ENCODE assay signal across 2 cellular contexts in the genomic region with DNA sequence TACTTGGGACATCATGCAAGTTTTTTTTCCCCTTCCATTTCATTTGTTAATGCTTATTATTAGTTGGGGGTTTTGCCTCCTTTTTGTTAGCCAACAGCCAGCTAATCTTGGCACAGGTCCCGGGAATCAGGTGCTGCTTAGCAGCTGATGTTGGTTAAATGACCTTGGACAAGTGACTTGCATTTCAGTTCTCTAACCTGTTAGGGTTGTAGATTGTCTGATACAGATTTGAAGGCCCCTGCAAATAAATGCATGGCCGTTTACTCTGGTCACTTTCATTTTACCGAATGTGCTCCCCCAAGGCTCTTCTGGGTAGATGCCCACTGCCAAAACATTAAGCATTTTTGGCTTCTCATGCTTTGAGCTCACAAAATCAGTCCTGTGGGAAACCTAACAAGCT.
TF ChIP-seq lines count a peak whose summit lies in the region.

No MANE protein-coding gene starts in this region.

TF ChIP-seq in HEK293, 187 proteins besides CTCF, POLR2A, EP300 and RAD21 (continued from another document):
- TF ChIP-seq, protein P1, sequence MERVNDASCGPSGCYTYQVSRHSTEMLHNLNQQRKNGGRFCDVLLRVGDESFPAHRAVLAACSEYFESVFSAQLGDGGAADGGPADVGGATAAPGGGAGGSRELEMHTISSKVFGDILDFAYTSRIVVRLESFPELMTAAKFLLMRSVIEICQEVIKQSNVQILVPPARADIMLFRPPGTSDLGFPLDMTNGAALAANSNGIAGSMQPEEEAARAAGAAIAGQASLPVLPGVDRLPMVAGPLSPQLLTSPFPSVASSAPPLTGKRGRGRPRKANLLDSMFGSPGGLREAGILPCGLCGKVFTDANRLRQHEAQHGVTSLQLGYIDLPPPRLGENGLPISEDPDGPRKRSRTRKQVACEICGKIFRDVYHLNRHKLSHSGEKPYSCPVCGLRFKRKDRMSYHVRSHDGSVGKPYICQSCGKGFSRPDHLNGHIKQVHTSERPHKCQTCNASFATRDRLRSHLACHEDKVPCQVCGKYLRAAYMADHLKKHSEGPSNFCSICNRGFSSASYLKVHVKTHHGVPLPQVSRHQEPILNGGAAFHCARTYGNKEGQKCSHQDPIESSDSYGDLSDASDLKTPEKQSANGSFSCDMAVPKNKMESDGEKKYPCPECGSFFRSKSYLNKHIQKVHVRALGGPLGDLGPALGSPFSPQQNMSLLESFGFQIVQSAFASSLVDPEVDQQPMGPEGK (tag by site-specific recombination; IDR thresholded peaks at IDR 0.05): 0 out of 2 replicates have a peak, but pooled peaks have one; percentile 11
- TF ChIP-seq ZNF157 (tag by site-specific recombination; IDR thresholded peaks at IDR 0.05): no peak
- TF ChIP-seq ZXDB (tag by site-specific recombination; IDR thresholded peaks at IDR 0.05): no peak

TF ChIP-seq in HepG2, 621 proteins besides CTCF, POLR2A, EP300 and RAD21 (continued from another document and continues in another):
- TF ChIP-seq, protein P2, sequence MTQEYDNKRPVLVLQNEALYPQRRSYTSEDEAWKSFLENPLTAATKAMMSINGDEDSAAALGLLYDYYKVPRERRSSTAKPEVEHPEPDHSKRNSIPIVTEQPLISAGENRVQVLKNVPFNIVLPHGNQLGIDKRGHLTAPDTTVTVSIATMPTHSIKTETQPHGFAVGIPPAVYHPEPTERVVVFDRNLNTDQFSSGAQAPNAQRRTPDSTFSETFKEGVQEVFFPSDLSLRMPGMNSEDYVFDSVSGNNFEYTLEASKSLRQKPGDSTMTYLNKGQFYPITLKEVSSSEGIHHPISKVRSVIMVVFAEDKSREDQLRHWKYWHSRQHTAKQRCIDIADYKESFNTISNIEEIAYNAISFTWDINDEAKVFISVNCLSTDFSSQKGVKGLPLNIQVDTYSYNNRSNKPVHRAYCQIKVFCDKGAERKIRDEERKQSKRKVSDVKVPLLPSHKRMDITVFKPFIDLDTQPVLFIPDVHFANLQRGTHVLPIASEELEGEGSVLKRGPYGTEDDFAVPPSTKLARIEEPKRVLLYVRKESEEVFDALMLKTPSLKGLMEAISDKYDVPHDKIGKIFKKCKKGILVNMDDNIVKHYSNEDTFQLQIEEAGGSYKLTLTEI (CRISPR knock-in tag; conservative IDR thresholded peaks at IDR 0.05): no peak
- TF ChIP-seq ZNF225 (CRISPR knock-in tag; IDR thresholded peaks at IDR 0.05) (no peak), ARNTL (CRISPR knock-in tag; IDR thresholded peaks at IDR 0.05) (no peak), RARG (CRISPR knock-in tag; IDR thresholded peaks at IDR 0.05; ENCODE audit: low read depth) (no peak), ZNF83 (CRISPR knock-in tag; IDR thresholded peaks at IDR 0.05; ENCODE audit: borderline replicate concordance) (no peak), XRCC5 (optimal IDR thresholded peaks at IDR 0.05; ENCODE audit: low read length) (no peak), ZNF589 (CRISPR knock-in tag; conservative IDR thresholded peaks at IDR 0.05) (no peak), GZF1 (CRISPR knock-in tag; IDR thresholded peaks at IDR 0.05) (no peak), ZNF557 (CRISPR knock-in tag; IDR thresholded peaks at IDR 0.05) (no peak), LCORL (IDR thresholded peaks at IDR 0.05) (no peak), LCORL (CRISPR knock-in tag; IDR thresholded peaks at IDR 0.05) (no peak), TAF15 (IDR thresholded peaks at IDR 0.05; ENCODE audit: low read depth, low read length, poor library complexity, severe bottlenecking) (no peak), ZNF3 (CRISPR knock-in tag; IDR thresholded peaks at IDR 0.05) (no peak), PHF20 (CRISPR knock-in tag; IDR thresholded peaks at IDR 0.05) (no peak), ZNF788 (CRISPR knock-in tag; IDR thresholded peaks at IDR 0.05; ENCODE audit: borderline replicate concordance) (no peak), ZNF333 (CRISPR knock-in tag; IDR thresholded peaks at IDR 0.05; ENCODE audit: borderline replicate concordance) (no peak), NCOA5 (CRISPR knock-in tag; IDR thresholded peaks at IDR 0.05) (no peak), MEIS1 (CRISPR knock-in tag; IDR thresholded peaks at IDR 0.05; ENCODE audit: borderline replicate concordance) (0 out of 2 replicates have a peak, but pooled peaks have one; percentile 58), KLF12 (CRISPR knock-in tag; IDR thresholded peaks at IDR 0.05; ENCODE audit: borderline replicate concordance) (no peak), NBN (conservative IDR thresholded peaks at IDR 0.05) (no peak), TCF7 (IDR thresholded peaks at IDR 0.05; ENCODE audit: low read depth) (peak; percentile 14; the same call in 1 of the 2 replicates), CBX5 (CRISPR knock-in tag; IDR thresholded peaks at IDR 0.05; ENCODE audit: borderline replicate concordance) (no peak), NCOA1 (CRISPR knock-in tag; IDR thresholded peaks at IDR 0.05) (no peak), JDP2 (CRISPR knock-in tag; IDR thresholded peaks at IDR 0.05; ENCODE audit: borderline replicate concordance) (no peak), HOXA7 (CRISPR knock-in tag; IDR thresholded peaks at IDR 0.05) (no peak), NONO (IDR thresholded peaks at IDR 0.05) (no peak), NONO (CRISPR knock-in tag; conservative IDR thresholded peaks at IDR 0.05) (no peak), ZNF256 (CRISPR knock-in tag; conservative IDR thresholded peaks at IDR 0.05) (no peak), ZNF484 (CRISPR knock-in tag; IDR thresholded peaks at IDR 0.05; ENCODE audit: borderline replicate concordance, low read depth) (no peak), MIXL1 (CRISPR knock-in tag; IDR thresholded peaks at IDR 0.05) (0 out of 2 replicates have a peak, but pooled peaks have one; percentile 45), REL (CRISPR knock-in tag; conservative IDR thresholded peaks at IDR 0.05) (no peak), MYC (CRISPR knock-in tag; IDR thresholded peaks at IDR 0.05; ENCODE audit: borderline replicate concordance) (no peak)
- TF ChIP-seq, protein P3, sequence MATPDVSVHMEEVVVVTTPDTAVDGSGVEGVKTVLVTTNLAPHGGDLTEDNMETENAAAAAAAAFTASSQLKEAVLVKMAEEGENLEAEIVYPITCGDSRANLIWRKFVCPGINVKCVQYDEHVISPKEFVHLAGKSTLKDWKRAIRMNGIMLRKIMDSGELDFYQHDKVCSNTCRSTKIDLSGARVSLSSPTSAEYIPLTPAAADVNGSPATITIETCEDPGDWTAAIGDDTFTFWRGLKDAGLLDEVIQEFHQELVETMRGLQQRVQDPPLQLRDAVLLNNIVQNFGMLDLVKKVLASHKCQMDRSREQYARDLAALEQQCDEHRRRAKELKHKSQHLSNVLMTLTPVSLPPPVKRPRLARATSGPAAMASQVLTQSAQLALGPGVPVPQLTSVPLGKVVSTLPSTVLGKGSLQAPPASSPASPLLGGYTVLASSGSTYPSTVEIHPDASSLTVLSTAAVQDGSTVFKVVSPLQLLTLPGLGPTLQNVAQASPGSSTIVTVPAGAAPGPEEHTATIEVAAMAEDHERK (CRISPR knock-in tag; IDR thresholded peaks at IDR 0.05; ENCODE audit: low read depth): no peak
- TF ChIP-seq, protein P4, sequence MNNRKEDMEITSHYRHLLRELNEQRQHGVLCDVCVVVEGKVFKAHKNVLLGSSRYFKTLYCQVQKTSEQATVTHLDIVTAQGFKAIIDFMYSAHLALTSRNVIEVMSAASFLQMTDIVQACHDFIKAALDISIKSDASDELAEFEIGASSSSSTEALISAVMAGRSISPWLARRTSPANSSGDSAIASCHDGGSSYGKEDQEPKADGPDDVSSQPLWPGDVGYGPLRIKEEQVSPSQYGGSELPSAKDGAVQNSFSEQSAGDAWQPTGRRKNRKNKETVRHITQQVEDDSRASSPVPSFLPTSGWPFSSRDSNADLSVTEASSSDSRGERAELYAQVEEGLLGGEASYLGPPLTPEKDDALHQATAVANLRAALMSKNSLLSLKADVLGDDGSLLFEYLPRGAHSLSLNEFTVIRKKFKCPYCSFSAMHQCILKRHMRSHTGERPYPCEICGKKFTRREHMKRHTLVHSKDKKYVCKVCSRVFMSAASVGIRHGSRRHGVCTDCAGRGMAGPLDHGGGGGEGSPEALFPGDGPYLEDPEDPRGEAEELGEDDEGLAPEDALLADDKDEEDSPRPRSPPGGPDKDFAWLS (CRISPR knock-in tag; IDR thresholded peaks at IDR 0.05; ENCODE audit: borderline replicate concordance): 0 out of 2 replicates have a peak, but pooled peaks have one; percentile 78
- TF ChIP-seq, protein P5, sequence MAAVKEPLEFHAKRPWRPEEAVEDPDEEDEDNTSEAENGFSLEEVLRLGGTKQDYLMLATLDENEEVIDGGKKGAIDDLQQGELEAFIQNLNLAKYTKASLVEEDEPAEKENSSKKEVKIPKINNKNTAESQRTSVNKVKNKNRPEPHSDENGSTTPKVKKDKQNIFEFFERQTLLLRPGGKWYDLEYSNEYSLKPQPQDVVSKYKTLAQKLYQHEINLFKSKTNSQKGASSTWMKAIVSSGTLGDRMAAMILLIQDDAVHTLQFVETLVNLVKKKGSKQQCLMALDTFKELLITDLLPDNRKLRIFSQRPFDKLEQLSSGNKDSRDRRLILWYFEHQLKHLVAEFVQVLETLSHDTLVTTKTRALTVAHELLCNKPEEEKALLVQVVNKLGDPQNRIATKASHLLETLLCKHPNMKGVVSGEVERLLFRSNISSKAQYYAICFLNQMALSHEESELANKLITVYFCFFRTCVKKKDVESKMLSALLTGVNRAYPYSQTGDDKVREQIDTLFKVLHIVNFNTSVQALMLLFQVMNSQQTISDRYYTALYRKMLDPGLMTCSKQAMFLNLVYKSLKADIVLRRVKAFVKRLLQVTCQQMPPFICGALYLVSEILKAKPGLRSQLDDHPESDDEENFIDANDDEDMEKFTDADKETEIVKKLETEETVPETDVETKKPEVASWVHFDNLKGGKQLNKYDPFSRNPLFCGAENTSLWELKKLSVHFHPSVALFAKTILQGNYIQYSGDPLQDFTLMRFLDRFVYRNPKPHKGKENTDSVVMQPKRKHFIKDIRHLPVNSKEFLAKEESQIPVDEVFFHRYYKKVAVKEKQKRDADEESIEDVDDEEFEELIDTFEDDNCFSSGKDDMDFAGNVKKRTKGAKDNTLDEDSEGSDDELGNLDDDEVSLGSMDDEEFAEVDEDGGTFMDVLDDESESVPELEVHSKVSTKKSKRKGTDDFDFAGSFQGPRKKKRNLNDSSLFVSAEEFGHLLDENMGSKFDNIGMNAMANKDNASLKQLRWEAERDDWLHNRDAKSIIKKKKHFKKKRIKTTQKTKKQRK (IDR thresholded peaks at IDR 0.05; ENCODE audit: low read length): no peak
- TF ChIP-seq, protein P6, sequence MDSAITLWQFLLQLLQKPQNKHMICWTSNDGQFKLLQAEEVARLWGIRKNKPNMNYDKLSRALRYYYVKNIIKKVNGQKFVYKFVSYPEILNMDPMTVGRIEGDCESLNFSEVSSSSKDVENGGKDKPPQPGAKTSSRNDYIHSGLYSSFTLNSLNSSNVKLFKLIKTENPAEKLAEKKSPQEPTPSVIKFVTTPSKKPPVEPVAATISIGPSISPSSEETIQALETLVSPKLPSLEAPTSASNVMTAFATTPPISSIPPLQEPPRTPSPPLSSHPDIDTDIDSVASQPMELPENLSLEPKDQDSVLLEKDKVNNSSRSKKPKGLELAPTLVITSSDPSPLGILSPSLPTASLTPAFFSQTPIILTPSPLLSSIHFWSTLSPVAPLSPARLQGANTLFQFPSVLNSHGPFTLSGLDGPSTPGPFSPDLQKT (CRISPR knock-in tag; IDR thresholded peaks at IDR 0.05; ENCODE audit: borderline replicate concordance): no peak
- TF ChIP-seq, protein P7, sequence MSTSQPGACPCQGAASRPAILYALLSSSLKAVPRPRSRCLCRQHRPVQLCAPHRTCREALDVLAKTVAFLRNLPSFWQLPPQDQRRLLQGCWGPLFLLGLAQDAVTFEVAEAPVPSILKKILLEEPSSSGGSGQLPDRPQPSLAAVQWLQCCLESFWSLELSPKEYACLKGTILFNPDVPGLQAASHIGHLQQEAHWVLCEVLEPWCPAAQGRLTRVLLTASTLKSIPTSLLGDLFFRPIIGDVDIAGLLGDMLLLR (CRISPR knock-in tag; IDR thresholded peaks at IDR 0.05): no peak
- TF ChIP-seq, protein P8, sequence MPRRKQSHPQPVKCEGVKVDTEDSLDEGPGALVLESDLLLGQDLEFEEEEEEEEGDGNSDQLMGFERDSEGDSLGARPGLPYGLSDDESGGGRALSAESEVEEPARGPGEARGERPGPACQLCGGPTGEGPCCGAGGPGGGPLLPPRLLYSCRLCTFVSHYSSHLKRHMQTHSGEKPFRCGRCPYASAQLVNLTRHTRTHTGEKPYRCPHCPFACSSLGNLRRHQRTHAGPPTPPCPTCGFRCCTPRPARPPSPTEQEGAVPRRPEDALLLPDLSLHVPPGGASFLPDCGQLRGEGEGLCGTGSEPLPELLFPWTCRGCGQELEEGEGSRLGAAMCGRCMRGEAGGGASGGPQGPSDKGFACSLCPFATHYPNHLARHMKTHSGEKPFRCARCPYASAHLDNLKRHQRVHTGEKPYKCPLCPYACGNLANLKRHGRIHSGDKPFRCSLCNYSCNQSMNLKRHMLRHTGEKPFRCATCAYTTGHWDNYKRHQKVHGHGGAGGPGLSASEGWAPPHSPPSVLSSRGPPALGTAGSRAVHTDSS (CRISPR knock-in tag; conservative IDR thresholded peaks at IDR 0.05): no peak
- TF ChIP-seq, protein P9, sequence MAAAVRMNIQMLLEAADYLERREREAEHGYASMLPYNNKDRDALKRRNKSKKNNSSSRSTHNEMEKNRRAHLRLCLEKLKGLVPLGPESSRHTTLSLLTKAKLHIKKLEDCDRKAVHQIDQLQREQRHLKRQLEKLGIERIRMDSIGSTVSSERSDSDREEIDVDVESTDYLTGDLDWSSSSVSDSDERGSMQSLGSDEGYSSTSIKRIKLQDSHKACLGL (CRISPR knock-in tag; IDR thresholded peaks at IDR 0.05): no peak
- TF ChIP-seq, protein P10, sequence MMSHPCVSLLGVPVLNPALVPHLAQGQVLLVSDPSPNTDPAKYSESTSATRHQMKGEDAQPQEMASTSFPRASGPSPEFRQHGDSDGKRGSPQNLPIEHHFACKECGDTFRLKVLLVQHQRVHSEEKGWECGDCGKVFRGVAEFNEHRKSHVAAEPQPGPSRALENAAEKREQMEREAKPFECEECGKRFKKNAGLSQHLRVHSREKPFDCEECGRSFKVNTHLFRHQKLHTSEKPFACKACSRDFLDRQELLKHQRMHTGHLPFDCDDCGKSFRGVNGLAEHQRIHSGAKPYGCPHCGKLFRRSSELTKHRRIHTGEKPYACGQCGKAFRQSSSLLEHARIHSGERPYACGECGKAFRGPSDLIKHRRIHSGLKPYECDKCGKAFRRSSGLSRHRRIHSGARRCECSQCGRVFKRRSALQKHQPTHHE (CRISPR knock-in tag; IDR thresholded peaks at IDR 0.05; ENCODE audit: borderline replicate concordance): no peak
- TF ChIP-seq, protein P11, sequence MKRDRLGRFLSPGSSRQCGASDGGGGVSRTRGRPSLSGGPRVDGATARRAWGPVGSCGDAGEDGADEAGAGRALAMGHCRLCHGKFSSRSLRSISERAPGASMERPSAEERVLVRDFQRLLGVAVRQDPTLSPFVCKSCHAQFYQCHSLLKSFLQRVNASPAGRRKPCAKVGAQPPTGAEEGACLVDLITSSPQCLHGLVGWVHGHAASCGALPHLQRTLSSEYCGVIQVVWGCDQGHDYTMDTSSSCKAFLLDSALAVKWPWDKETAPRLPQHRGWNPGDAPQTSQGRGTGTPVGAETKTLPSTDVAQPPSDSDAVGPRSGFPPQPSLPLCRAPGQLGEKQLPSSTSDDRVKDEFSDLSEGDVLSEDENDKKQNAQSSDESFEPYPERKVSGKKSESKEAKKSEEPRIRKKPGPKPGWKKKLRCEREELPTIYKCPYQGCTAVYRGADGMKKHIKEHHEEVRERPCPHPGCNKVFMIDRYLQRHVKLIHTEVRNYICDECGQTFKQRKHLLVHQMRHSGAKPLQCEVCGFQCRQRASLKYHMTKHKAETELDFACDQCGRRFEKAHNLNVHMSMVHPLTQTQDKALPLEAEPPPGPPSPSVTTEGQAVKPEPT (CRISPR knock-in tag; IDR thresholded peaks at IDR 0.05; ENCODE audit: low read depth): no peak
- TF ChIP-seq, protein P12, sequence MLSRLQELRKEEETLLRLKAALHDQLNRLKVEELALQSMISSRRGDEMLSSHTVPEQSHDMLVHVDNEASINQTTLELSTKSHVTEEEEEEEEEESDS (CRISPR knock-in tag; IDR thresholded peaks at IDR 0.05; ENCODE audit: borderline replicate concordance): no peak
